In the genomic region with DNA sequence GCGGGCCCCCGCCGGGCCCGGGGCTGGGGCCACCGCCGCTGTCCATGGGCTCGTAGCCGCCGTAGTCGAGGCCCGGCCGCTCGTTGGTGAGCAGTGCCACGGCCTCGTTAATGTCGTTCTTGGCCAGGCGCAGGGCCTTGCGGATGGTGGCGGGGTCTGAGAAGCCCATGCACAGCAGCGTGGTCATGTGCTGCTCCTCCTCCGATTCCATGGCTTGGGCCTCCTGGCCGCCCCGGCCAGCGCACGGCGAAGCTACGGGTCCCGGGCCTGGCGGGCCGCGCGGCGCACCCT, we compare ENCODE assay signal across 8 cellular contexts.
DNase-seq lines count a peak whose midpoint lies in the region; ATAC-seq lines count a peak whose summit lies in the region.

No MANE protein-coding gene starts in this region.

- H3K9me3 Mint-ChIP-seq in stimulated activated effector memory CD8-positive, alpha-beta T cell treated with anti-CD3 and anti-CD28 coated beads, Interleukin-12 subunit alpha, Interleukin-12 subunit beta, amount 100 ng/mL, for 72 hours, result no peaks in the 10 kb centered on the region

- peaks cover 19% of the 10 kb centered on the region for H3K36me3 Mint-ChIP-seq in stimulated activated effector memory CD8-positive, alpha-beta T cell treated with anti-CD3 and anti-CD28 coated beads, Interleukin-12 subunit alpha, Interleukin-12 subunit beta, amount 100 ng/mL, for 72 hours

- peak; percentile 10 for ATAC-seq in HG02763 (IDR thresholded peaks at IDR 0.05; ENCODE audit: unreplicated experiment)
- peak; percentile 50 for ATAC-seq in stimulated activated effector memory CD8-positive, alpha-beta T cell treated with anti-CD3 and anti-CD28 coated beads, Interleukin-12 subunit alpha, Interleukin-12 subunit beta, amount 100 ng/mL, for 72 hours

- no peaks in the 10 kb centered on the region for H3K27me3 ChIP-seq in layer of hippocampus (ENCODE audit: control insufficient read depth, insufficient read depth, low read length)

- DNase-seq in activated gamma-delta T cell treated with anti-CD3 and anti-CD28 coated beads, Interleukin-2, amount 50 U/mL, for 16 hours (ENCODE audit: low read depth), result peak; percentile 4
- DNase-seq in activated gamma-delta T cell treated with Interleukin-2 at 50 U/mL for 16 hours (no peak), NCI-H774 (lab: John Stamatoyannopoulos, UW) (peak; percentile 62), caudate nucleus (lab: John Stamatoyannopoulos, UW) (peak in 40 of 61 donors; percentile 12 to 78 (median 55)), COR-L47 (lab: John Stamatoyannopoulos, UW) (no peak)
- DNase-seq in stimulated activated effector memory CD8-positive, alpha-beta T cell treated with anti-CD3 and anti-CD28 coated beads, Interleukin-12 subunit alpha, Interleukin-12 subunit beta, amount 100 ng/mL, for 72 hours (ENCODE audit: low spot score in 2 of 2), result peak; percentile 40 to 73

- H3K4me3 Mint-ChIP-seq in stimulated activated effector memory CD8-positive, alpha-beta T cell treated with anti-CD3 and anti-CD28 coated beads, Interleukin-12 subunit alpha, Interleukin-12 subunit beta, amount 100 ng/mL, for 72 hours, result peak overlapping the region; percentile 96

- H3K27ac ChIP-seq in caudate nucleus (ENCODE audit: low read depth, low read length), result peak overlapping the region; percentile 94
- H3K27ac ChIP-seq in layer of hippocampus (ENCODE audit: low read depth, low read length), result peak overlapping the region; percentile 92

- H3K4me1 Mint-ChIP-seq in stimulated activated effector memory CD8-positive, alpha-beta T cell treated with anti-CD3 and anti-CD28 coated beads, Interleukin-12 subunit alpha, Interleukin-12 subunit beta, amount 100 ng/mL, for 72 hours, result peaks cover 72% of the 10 kb centered on the region

- peak overlapping the region; percentile 99 for H3K27ac Mint-ChIP-seq in stimulated activated effector memory CD8-positive, alpha-beta T cell treated with anti-CD3 and anti-CD28 coated beads, Interleukin-12 subunit alpha, Interleukin-12 subunit beta, amount 100 ng/mL, for 72 hours

Comparison
In these comparisons a context has a peak if more than half of its experiments do, and no peak if none do; other contexts are left out.
1. DNase-seq: peak in activated gamma-delta T cell treated with anti-CD3 and anti-CD28 coated beads, Interleukin-2, amount 50 U/mL, for 16 hours (single experiment), NCI-H774 (single experiment), caudate nucleus (40 of 61) and stimulated activated effector memory CD8-positive, alpha-beta T cell treated with anti-CD3 and anti-CD28 coated beads, Interleukin-12 subunit alpha, Interleukin-12 subunit beta, amount 100 ng/mL, for 72 hours (2 of 2); none in activated gamma-delta T cell treated with Interleukin-2 at 50 U/mL for 16 hours (single experiment) and COR-L47 (single experiment).